26 cellular contexts compared by ENCODE assay signal in genomic region chr11:125489166-125489565, GRCh38. TPM values are rescaled to one million over a fixed set of nuclear protein-coding genes. Genes with fewer than 3 reads are reported as not detected.
DNase-seq lines count a peak whose midpoint lies in the region; ATAC-seq and TF ChIP-seq lines count a peak whose summit lies in the region.
"Had no signal": no experiment of that assay in that cellular context is flagged by ENCODE, and none has a peak within 500 bp of the region (broad histone marks: within the 10 kb centered on the region; RNA-seq: fewer than 3 reads in every experiment).

No MANE protein-coding gene starts in this region.

- no TSS peak for BruUV-seq in PC-3 (replicated peaks; lab: Mats Ljungman, UMichigan)

- no peaks in the 10 kb centered on the region for H3K9me3 ChIP-seq in SK-N-SH
- H3K9me3 ChIP-seq in PC-3 (ENCODE audit: low read length), result no peaks in the 10 kb centered on the region
- H3K9me3 ChIP-seq: ascending aorta, heart right ventricle, thyroid gland had no signal

- H3F3A ChIP-seq in SK-N-SH (replicated peaks; ENCODE audit: insufficient read depth) (no peaks in the 10 kb centered on the region), PC-3 (ENCODE audit: low read length, unreplicated experiment) (no peaks in the 10 kb centered on the region)

- TF ChIP-seq EP300 in SK-N-SH (IDR thresholded peaks at IDR 0.05; ENCODE audit: borderline replicate concordance in 1 of 2, low read depth in 1 of 2, low read length in 1 of 2), result no peak

- H3K79me2 ChIP-seq in SK-N-SH (ENCODE audit: insufficient read depth), result no peaks in the 10 kb centered on the region
- H3K79me2 ChIP-seq in PC-3 (ENCODE audit: low read length), result no peaks in the 10 kb centered on the region

- DNase-seq in SK-N-SH (no peak), HFFc6 (no peak), PC-3 (peak; percentile 10), SIG-M5 treated with dmso at 0.1 percent for 504 hours (lab: John Stamatoyannopoulos, UW; ENCODE audit: unreplicated experiment) (no peak), CD14-positive monocyte (ENCODE audit: low spot score) (no peak)
- no peak for DNase-seq in stimulated activated effector memory CD8-positive, alpha-beta T cell treated with anti-CD3 and anti-CD28 coated beads, Interleukin-12 subunit alpha, Interleukin-12 subunit beta, amount 100 ng/mL, for 72 hours (ENCODE audit: low spot score in 2 of 2)
- DNase-seq: activated CD4-positive, alpha-beta T cell treated with anti-CD3 and anti-CD28 coated beads, Interleukin-2, amount 50 U/mL, for 1 hour; caudate nucleus; COR-L47; GM23248; heart right ventricle; left colon; mesendoderm; NCI-H1417; NCI-H526 treated with DMSO at 0.1 percent for 48 hours; SHP77 treated with DMSO at 0.1 percent for 48 hours; stimulated activated CD4-positive, alpha-beta T cell treated with anti-CD3 and anti-CD28 coated beads, Interleukin-4, amount 100 ng/mL, for 4 hours; thyroid gland had no signal

- H3K9me2 ChIP-seq in SK-N-SH (no peaks in the 10 kb centered on the region), PC-3 (replicated peaks; ENCODE audit: low read length) (no peaks in the 10 kb centered on the region)

- 72% methylated on average over 8 of the region's 8 CpGs for WGBS in SK-N-SH (ENCODE audit: low lambda C conversion rate)

- POLR2A ChIA-PET in SK-N-SH (lab: Yijun Ruan, JAX), result interaction anchor here (0.6 kb wide), 1 partner anchor 966 kb away, joined by 5 read pairs; no protein-coding TSS in a partner anchor
- POLR2A ChIA-PET in PC-3 (lab: Charles Lee; ENCODE audit: unreplicated experiment), result no interaction called here

- H3K4me3 ChIP-seq in SK-N-SH (ENCODE audit: low read depth in 2 of 2, low read length in 1 of 2), result peak overlapping the region in 1 of 2 experiments; percentile 9; a peak in 1 of 4 replicates
- peak overlapping the region; percentile 45 for H3K4me3 ChIP-seq in PC-3 (ENCODE audit: low read length)
- H3K4me3 ChIP-seq: ascending aorta, GM23248, heart right ventricle, thyroid gland had no signal

- no peak for TF ChIP-seq CTCF in SK-N-SH (IDR thresholded peaks at IDR 0.05)
- TF ChIP-seq CTCF in HFFc6 (IDR thresholded peaks at IDR 0.05), result no peak
- no peak for TF ChIP-seq CTCF in PC-3 (conservative IDR thresholded peaks at IDR 0.05; ENCODE audit: low read depth, low read length)
- no peak for TF ChIP-seq CTCF in CD14-positive monocyte (IDR thresholded peaks at IDR 0.05)

- no peak overlapping the region for H3K27ac Mint-ChIP-seq in HFFc6
- H3K27ac Mint-ChIP-seq in stimulated activated effector memory CD8-positive, alpha-beta T cell treated with anti-CD3 and anti-CD28 coated beads, Interleukin-12 subunit alpha, Interleukin-12 subunit beta, amount 100 ng/mL, for 72 hours, result no peak overlapping the region
- H3K27ac Mint-ChIP-seq in CD14-positive monocyte, result no peak overlapping the region
- H3K27ac Mint-ChIP-seq: activated naive CD4-positive, alpha-beta T cell treated with anti-CD3 and anti-CD28 coated beads, Interleukin-2, amount 50 U/mL, for 72 hours; activated T-helper 17 cell treated with anti-CD3 and anti-CD28 coated beads, Interleukin-2, amount 50 U/mL, for 72 hours; stimulated activated naive CD8-positive, alpha-beta T cell treated with anti-CD3 and anti-CD28 coated beads, Interleukin-15, Interleukin-2, amounts not matched to agents 100 ng/mL and 50 ng/mL, for 24 hours; T-helper 1 cell treated with Interleukin-12 subunit alpha and Interleukin-12 subunit beta and Interleukin-4 antibody, amounts not matched to agents 30 μg/mL and 1 μg/mL, for 36 hours had no signal

- H4K20me1 ChIP-seq in SK-N-SH (ENCODE audit: insufficient read depth) (no peaks in the 10 kb centered on the region), PC-3 (ENCODE audit: low read length) (no peaks in the 10 kb centered on the region)

- H3K27me3 Mint-ChIP-seq in HFFc6 (ENCODE audit: insufficient read depth) (peaks cover 9% of the 10 kb centered on the region), CD14-positive monocyte (ENCODE audit: low read depth in 3 of 3) (peaks cover 29 to 53% (median 45%) of the 10 kb centered on the region in 3 donors)

- H3K27ac ChIP-seq in SK-N-SH (ENCODE audit: low read depth in 2 of 2, low read length in 1 of 2) (no peak overlapping the region), PC-3 (ENCODE audit: low read length) (no peak overlapping the region)
- H3K27ac ChIP-seq: ascending aorta, epithelial cell of prostate, GM23248, heart right ventricle, thyroid gland had no signal

- H3K4me2 ChIP-seq in SK-N-SH (peak overlapping the region; percentile 16; the same call in 1 of the 2 replicates), PC-3 (ENCODE audit: low read length) (peak overlapping the region; percentile 66)

- H2AFZ ChIP-seq in SK-N-SH (ENCODE audit: low read depth), result no peak overlapping the region; the same call in 1 of the 2 replicates
- peak overlapping the region; percentile 33; the same call in 1 of the 2 replicates for H2AFZ ChIP-seq in PC-3 (ENCODE audit: low read length)
- H2AFZ ChIP-seq: GM23248 had no signal

- peak overlapping the region; percentile 85 for H3K4me3 Mint-ChIP-seq in HFFc6
- H3K4me3 Mint-ChIP-seq in stimulated activated effector memory CD8-positive, alpha-beta T cell treated with anti-CD3 and anti-CD28 coated beads, Interleukin-12 subunit alpha, Interleukin-12 subunit beta, amount 100 ng/mL, for 72 hours, result peak overlapping the region; percentile 17
- no peak overlapping the region for H3K4me3 Mint-ChIP-seq in CD14-positive monocyte
- H3K4me3 Mint-ChIP-seq: activated T-helper 17 cell treated with anti-CD3 and anti-CD28 coated beads, Interleukin-2, amount 50 U/mL, for 72 hours; stimulated activated naive CD8-positive, alpha-beta T cell treated with anti-CD3 and anti-CD28 coated beads, Interleukin-15, Interleukin-2, amounts not matched to agents 100 ng/mL and 50 ng/mL, for 24 hours; T-helper 1 cell treated with Interleukin-12 subunit alpha and Interleukin-12 subunit beta and Interleukin-4 antibody, amounts not matched to agents 30 μg/mL and 1 μg/mL, for 36 hours had no signal

- H3K9me3 Mint-ChIP-seq in HFFc6 (no peaks in the 10 kb centered on the region), CD14-positive monocyte (peaks cover 0 to 2% (median 0%) of the 10 kb centered on the region in 7 donors)
- no peaks in the 10 kb centered on the region for H3K9me3 Mint-ChIP-seq in stimulated activated effector memory CD8-positive, alpha-beta T cell treated with anti-CD3 and anti-CD28 coated beads, Interleukin-12 subunit alpha, Interleukin-12 subunit beta, amount 100 ng/mL, for 72 hours
- H3K9me3 Mint-ChIP-seq: activated naive CD4-positive, alpha-beta T cell treated with anti-CD3 and anti-CD28 coated beads, Interleukin-2, amount 50 U/mL, for 72 hours; activated T-helper 17 cell treated with anti-CD3 and anti-CD28 coated beads, Interleukin-2, amount 50 U/mL, for 72 hours; stimulated activated naive CD8-positive, alpha-beta T cell treated with anti-CD3 and anti-CD28 coated beads, Interleukin-15, Interleukin-2, amounts not matched to agents 100 ng/mL and 50 ng/mL, for 24 hours; T-helper 1 cell treated with Interleukin-12 subunit alpha and Interleukin-12 subunit beta and Interleukin-4 antibody, amounts not matched to agents 30 μg/mL and 1 μg/mL, for 36 hours had no signal

- TF ChIP-seq RAD21 in SK-N-SH (IDR thresholded peaks at IDR 0.05; ENCODE audit: low read length), result no peak

- intact Hi-C loops in PC-3 (cut with micrococcal nuclease) (no loop called here), CD14-positive monocyte (cut with micrococcal nuclease) (no loop called here)

- H3K36me3 ChIP-seq in SK-N-SH (replicated peaks in 1 of 2; ENCODE audit: control insufficient read depth in 1 of 2, insufficient read depth in 2 of 2, low read length in 1 of 2) (no peaks in the 10 kb centered on the region), PC-3 (ENCODE audit: low read depth, low read length) (no peaks in the 10 kb centered on the region)
- H3K36me3 ChIP-seq: thyroid gland had no signal

- H3K9ac ChIP-seq in SK-N-SH, result no peak overlapping the region
- no peak overlapping the region for H3K9ac ChIP-seq in PC-3 (ENCODE audit: low read length)
- H3K9ac ChIP-seq: GM23248 had no signal

- no peaks in the 10 kb centered on the region for H3K36me3 Mint-ChIP-seq in HFFc6 (ENCODE audit: low read depth)
- peaks cover 20% of the 10 kb centered on the region for H3K36me3 Mint-ChIP-seq in stimulated activated effector memory CD8-positive, alpha-beta T cell treated with anti-CD3 and anti-CD28 coated beads, Interleukin-12 subunit alpha, Interleukin-12 subunit beta, amount 100 ng/mL, for 72 hours
- peaks cover 0 to 1% of the 10 kb centered on the region in 2 donors for H3K36me3 Mint-ChIP-seq in CD14-positive monocyte

- 0 out of 2 replicates have a peak, but pooled peaks cover 1% of the 10 kb centered on the region for H3K27me3 ChIP-seq in SK-N-SH (ENCODE audit: insufficient read depth)
- peaks cover 63% of the 10 kb centered on the region for H3K27me3 ChIP-seq in PC-3 (ENCODE audit: low read length)
- H3K27me3 ChIP-seq: ascending aorta, thyroid gland had no signal

- CTCF ChIA-PET in SK-N-SH (lab: Yijun Ruan, JAX), result interaction anchor here (0.6 to 1.0 kb wide), 2 partner anchors 60 to 547 kb away, joined by 3 read pairs; no protein-coding TSS in a partner anchor
- CTCF ChIA-PET in PC-3 (lab: Charles Lee), result no interaction called here

- no peak; the same call in 2 of the 3 replicates for ATAC-seq in SK-N-SH treated with all-trans-retinoic acid at 6 μM for 48 hours
- ATAC-seq in PC-3, result peak; percentile 57
- ATAC-seq in stimulated activated effector memory CD8-positive, alpha-beta T cell treated with anti-CD3 and anti-CD28 coated beads, Interleukin-12 subunit alpha, Interleukin-12 subunit beta, amount 100 ng/mL, for 72 hours, result no peak
- ATAC-seq in GM18517 (IDR thresholded peaks at IDR 0.05; ENCODE audit: unreplicated experiment), result no peak
- ATAC-seq: activated naive CD4-positive, alpha-beta T cell treated with anti-CD3 and anti-CD28 coated beads, Interleukin-2, amount 50 U/mL, for 72 hours; activated T-helper 17 cell treated with anti-CD3 and anti-CD28 coated beads, Interleukin-2, amount 50 U/mL, for 72 hours; heart right ventricle; left colon had no signal

- peaks cover 11% of the 10 kb centered on the region; the same call in 1 of the 2 replicates for H3K4me1 Mint-ChIP-seq in HFFc6 (ENCODE audit: low read depth)
- H3K4me1 Mint-ChIP-seq in stimulated activated effector memory CD8-positive, alpha-beta T cell treated with anti-CD3 and anti-CD28 coated beads, Interleukin-12 subunit alpha, Interleukin-12 subunit beta, amount 100 ng/mL, for 72 hours, result peaks cover 12% of the 10 kb centered on the region
- peaks cover 3% of the 10 kb centered on the region for H3K4me1 Mint-ChIP-seq in CD14-positive monocyte

- H3K4me1 ChIP-seq in SK-N-SH (ENCODE audit: control insufficient read depth in 1 of 2, insufficient read depth in 2 of 2, low read depth in 1 of 2, low read length in 1 of 2) (no peaks in the 10 kb centered on the region), PC-3 (ENCODE audit: insufficient read depth, low read length) (no peaks in the 10 kb centered on the region)
- H3K4me1 ChIP-seq: thyroid gland had no signal

RNA-seq across cellular contexts. Expression of gene FEZ1, which starts 6.9 kb away (rescaled TPM):
- polyA plus RNA-seq in SK-N-SH (2012; rRNA removed), result 8.3 and 9.7 TPM in 2 replicates
- 8.9 and 9.2 TPM in 2 replicates for polyA plus RNA-seq in SK-N-SH (2012; cell fraction: cytosol; rRNA removed)
- polyA plus RNA-seq in SK-N-SH (2012; cell fraction: nucleus; rRNA removed), result 6.2 and 6.6 TPM in 2 replicates
- total RNA-seq in HFFc6 (2021; fragmentation: NEBNext Ultra II Directional; extraction: Animal tissue kit (Norgen Biotek cat#: 25700)), result 10 to 100 TPM in 3 of 6 experiments, 1 to 10 TPM in 3; 9.2 to 11.3 (median 10.0) TPM
- 1.3 TPM in 1 of 2 replicates, not detected in the other for total RNA-seq in PC-3 (2014; rRNA removed)
- 1 to 10 TPM in 1 of 2 donors, under 1 TPM in 1; 0.55 to 1.4 TPM for polyA plus RNA-seq in CD14-positive monocyte

Comparison
In these comparisons a context has a peak if more than half of its experiments do, and no peak if none do; other contexts are left out.
1. H3K4me3 Mint-ChIP-seq: peak in HFFc6 (single experiment) and stimulated activated effector memory CD8-positive, alpha-beta T cell treated with anti-CD3 and anti-CD28 coated beads, Interleukin-12 subunit alpha, Interleukin-12 subunit beta, amount 100 ng/mL, for 72 hours (single experiment); none in CD14-positive monocyte (0 of 2).